Comparison of ENCODE assay signal across 9 cellular contexts in genomic region chr1:83641206-83641658, GRCh38.
DNase-seq lines count a peak whose midpoint lies in the region; ATAC-seq and TF ChIP-seq lines count a peak whose summit lies in the region.
"Had no signal": no experiment of that assay in that cellular context is flagged by ENCODE, and none has a peak within 500 bp of the region (broad histone marks: within the 10 kb centered on the region; RNA-seq: fewer than 3 reads in every experiment).

No MANE protein-coding gene starts in this region.

- no peaks in the 10 kb centered on the region for H3K9me3 ChIP-seq in neuronal stem cell (replicated peaks in 1 of 2; ENCODE audit: control insufficient read depth in 2 of 2, insufficient read depth in 1 of 2, low read depth in 1 of 2, low read length in 2 of 2)
- H3K9me3 ChIP-seq in effector memory CD4-positive, alpha-beta T cell (ENCODE audit: control insufficient read depth, low read length) = no peaks in the 10 kb centered on the region

- no peaks in the 10 kb centered on the region for H3K27me3 ChIP-seq in neuronal stem cell (ENCODE audit: control insufficient read depth in 3 of 3, insufficient read depth in 3 of 3, low read depth in 1 of 3, low read length in 3 of 3)
- no peaks in the 10 kb centered on the region for H3K27me3 ChIP-seq in effector memory CD4-positive, alpha-beta T cell (replicated peaks; ENCODE audit: control insufficient read depth, insufficient read depth, low read length, poor library complexity, severe bottlenecking)

- H3K4me1 Mint-ChIP-seq in Calu3 (ENCODE audit: low read depth, unreplicated experiment) = no peaks in the 10 kb centered on the region

- H2BK5ac ChIP-seq in neuronal stem cell (ENCODE audit: low read length) = no peak overlapping the region

- no CpG with 5 or more reads among the region's 5 CpGs for WGBS in neuronal stem cell (ENCODE audit: extremely low coverage in 2 of 2, insufficient read length in 2 of 2, insufficient replicate concordance in 1 of 2), 2 donors

- H3K27ac ChIP-seq in neuronal stem cell (replicated peaks; ENCODE audit: low read length) = no peak overlapping the region
- no peak overlapping the region for H3K27ac ChIP-seq in effector memory CD4-positive, alpha-beta T cell (ENCODE audit: insufficient read depth, low read length, poor library complexity, severe bottlenecking)

- H2BK12ac ChIP-seq in neuronal stem cell (ENCODE audit: low read length) = no peak overlapping the region

- H3K4me2 ChIP-seq in neuronal stem cell (ENCODE audit: insufficient read depth, low read length, poor library complexity, severe bottlenecking) = no peak overlapping the region

- no peak overlapping the region for H3K4me3 ChIP-seq in neuronal stem cell (ENCODE audit: low read length in 2 of 2)
- H3K4me3 ChIP-seq in effector memory CD4-positive, alpha-beta T cell (ENCODE audit: insufficient read depth, low read depth, low read length, poor library complexity, severe bottlenecking) = no peak overlapping the region

- peak overlapping the region; percentile 82 for H2AFZ ChIP-seq in neuronal stem cell (ENCODE audit: low read length)

- H2BK15ac ChIP-seq in neuronal stem cell (ENCODE audit: low read length) = no peak overlapping the region

- no peak overlapping the region for H3K18ac ChIP-seq in neuronal stem cell (ENCODE audit: low read length)

- no peaks in the 10 kb centered on the region for H3K9me3 Mint-ChIP-seq in Calu3 (ENCODE audit: low read depth, unreplicated experiment)

- H3K79me1 ChIP-seq in neuronal stem cell (ENCODE audit: low read depth, low read length) = no peaks in the 10 kb centered on the region

- intact Hi-C loops in Calu3 (cut with micrococcal nuclease; ENCODE audit: unreplicated experiment) = no loop called here

- no peaks in the 10 kb centered on the region for H3K36me3 Mint-ChIP-seq in Calu3 (ENCODE audit: insufficient read depth, unreplicated experiment)

- H3K36me3 ChIP-seq in neuronal stem cell (replicated peaks in 1 of 2; ENCODE audit: control insufficient read depth in 2 of 2, insufficient read depth in 2 of 2, low read length in 2 of 2) = no peaks in the 10 kb centered on the region
- H3K36me3 ChIP-seq in effector memory CD4-positive, alpha-beta T cell (ENCODE audit: control insufficient read depth, insufficient read depth, low read length) = no peaks in the 10 kb centered on the region

- H3K4me1 ChIP-seq in neuronal stem cell (ENCODE audit: control insufficient read depth in 2 of 2, insufficient read depth in 1 of 2, low read depth in 1 of 2, low read length in 2 of 2) = peaks cover 6 to 8% of the 10 kb centered on the region in 2 donors
- H3K4me1 ChIP-seq in effector memory CD4-positive, alpha-beta T cell (ENCODE audit: control insufficient read depth, insufficient read depth, low read length, poor library complexity, severe bottlenecking) = no peaks in the 10 kb centered on the region

- no peak overlapping the region for H3K23ac ChIP-seq in neuronal stem cell (ENCODE audit: low read depth, low read length, poor library complexity)

- no peak overlapping the region for H4K8ac ChIP-seq in neuronal stem cell (ENCODE audit: low read depth, low read length)

- no peak overlapping the region for H3K4ac ChIP-seq in neuronal stem cell (ENCODE audit: low read length)

- no peak overlapping the region for H3K27ac Mint-ChIP-seq in Calu3 (ENCODE audit: unreplicated experiment)
- H3K27ac Mint-ChIP-seq: activated T-cell treated with anti-CD3 and anti-CD28 coated beads, Interleukin-2, amount 50 U/mL, for 72 hours had no signal

- peak; percentile 7 for DNase-seq in AG08396 (ENCODE audit: low spot score)
- DNase-seq in NCI-H510A treated with DMSO at 0.1 percent for 48 hours (lab: John Stamatoyannopoulos, UW) = peak; percentile 19
- peak; percentile 51 for DNase-seq in fibroblast of gingiva (ENCODE audit: low read depth)
- DNase-seq in neuronal stem cell (ENCODE audit: low spot score) = no peak
- no peak for DNase-seq in effector memory CD4-positive, alpha-beta T cell
- no peak for DNase-seq in Calu3
- no peak for DNase-seq in mesenteric fat pad (ENCODE audit: low spot score)
- DNase-seq: activated T-cell treated with anti-CD3 and anti-CD28 coated beads, Interleukin-2, amount 50 U/mL, for 72 hours had no signal

- no TSS peak for BruUV-seq in Calu3 (replicated peaks; lab: Mats Ljungman, UMichigan)

- no peaks in the 10 kb centered on the region for H3K27me3 Mint-ChIP-seq in Calu3 (ENCODE audit: unreplicated experiment)

- no peak overlapping the region for H3K4me3 Mint-ChIP-seq in Calu3 (ENCODE audit: low read depth, unreplicated experiment)
- H3K4me3 Mint-ChIP-seq: activated T-cell treated with anti-CD3 and anti-CD28 coated beads, Interleukin-2, amount 50 U/mL, for 72 hours had no signal

- H2BK120ac ChIP-seq in neuronal stem cell (ENCODE audit: low read depth, low read length) = no peak overlapping the region

- H2AK5ac ChIP-seq in neuronal stem cell (ENCODE audit: low read depth, low read length) = no peak overlapping the region

- no peak overlapping the region for H3K14ac ChIP-seq in neuronal stem cell (ENCODE audit: low read length)

- no peak for TF ChIP-seq CTCF in Calu3 (IDR thresholded peaks at IDR 0.05; ENCODE audit: unreplicated experiment)

- H3K9ac ChIP-seq in neuronal stem cell (ENCODE audit: low read depth, low read length, poor library complexity) = no peak overlapping the region

- no peak for ATAC-seq in GM21529 (IDR thresholded peaks at IDR 0.05; ENCODE audit: unreplicated experiment)
- ATAC-seq: activated T-cell treated with anti-CD3 and anti-CD28 coated beads, Interleukin-2, amount 50 U/mL, for 72 hours had no signal

- CTCF ChIA-PET in Calu3 (lab: Charles Lee) = no interaction called here

- no peak overlapping the region for H4K91ac ChIP-seq in neuronal stem cell (ENCODE audit: low read depth, low read length, poor library complexity)

Comparison
In these comparisons a context has a peak if more than half of its experiments do, and no peak if none do; other contexts are left out.
1. DNase-seq: peak in AG08396 (single experiment), NCI-H510A treated with DMSO at 0.1 percent for 48 hours (single experiment) and fibroblast of gingiva (single experiment); none in neuronal stem cell (single experiment), effector memory CD4-positive, alpha-beta T cell (0 of 3), Calu3 (single experiment) and mesenteric fat pad (single experiment).